In the genomic region with DNA sequence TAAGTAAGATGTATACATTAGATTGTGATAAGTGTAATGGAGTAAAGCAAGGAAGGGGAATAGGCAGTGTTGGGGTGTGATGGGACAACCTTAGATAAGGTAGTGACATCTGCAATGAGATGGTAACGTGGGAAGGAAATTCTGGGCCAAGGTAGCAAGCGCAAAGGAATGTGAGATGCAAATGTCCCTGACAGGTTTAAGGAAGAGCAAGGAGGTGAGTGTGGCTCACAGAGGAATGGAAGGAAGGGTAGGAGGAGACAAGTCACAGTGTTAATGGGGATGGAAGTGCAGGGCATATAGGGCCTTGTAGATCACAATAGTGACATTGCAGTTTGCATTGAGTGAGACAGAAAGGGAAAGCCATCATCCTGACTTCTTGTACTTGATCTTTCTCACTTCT, we compare ENCODE assay signal across 21 cellular contexts.
A peak's percentile ranks its signal among the peaks of the same experiment; 100 is the strongest.
DNase-seq lines count a peak whose midpoint lies in the region; ATAC-seq, FAIRE-seq and TF ChIP-seq lines count a peak whose summit lies in the region.
"Had no signal": no experiment of that assay in that cellular context is flagged by ENCODE, and none has a peak within 500 bp of the region (broad histone marks: within the 10 kb centered on the region; RNA-seq: fewer than 3 reads in every experiment).

No MANE protein-coding gene starts in this region.

- no peak overlapping the region for H4K5ac ChIP-seq in H1 (ENCODE audit: insufficient read length, low read depth, low read length)
- no peak overlapping the region for H4K5ac ChIP-seq in mesendoderm (ENCODE audit: low read length)

- H3K79me2 ChIP-seq in GM23338 (replicated peaks; ENCODE audit: insufficient read depth) (no peaks in the 10 kb centered on the region), H1 (ENCODE audit: control insufficient read depth in 1 of 2, insufficient read depth in 2 of 2, low read length in 2 of 2) (no peaks in the 10 kb centered on the region), mesendoderm (ENCODE audit: control insufficient read depth, insufficient read depth, low read length) (no peaks in the 10 kb centered on the region)

- H3K36me3 Mint-ChIP-seq in GM23338 (ENCODE audit: low read depth): peaks cover 6% of the 10 kb centered on the region
- no peaks in the 10 kb centered on the region for H3K36me3 Mint-ChIP-seq in T-helper 17 cell (ENCODE audit: low read depth)
- H3K36me3 Mint-ChIP-seq: CD8-positive, alpha-beta T cell had no signal

- no peaks in the 10 kb centered on the region for H3K4me1 ChIP-seq in GM23338 (ENCODE audit: insufficient read depth)
- H3K4me1 ChIP-seq in H1 (replicated peaks in 1 of 4; ENCODE audit: control insufficient read depth in 3 of 4, insufficient read depth in 4 of 4, low read length in 3 of 4): peaks cover 0 to 3% (median 0%) of the 10 kb centered on the region in 4 experiments; a peak in 1 of 7 replicates
- H3K4me1 ChIP-seq in mesendoderm (ENCODE audit: control insufficient read depth, low read depth, low read length): no peaks in the 10 kb centered on the region
- H3K4me1 ChIP-seq: A549; BLaER1 treated with 17β-estradiol and CSF1 and Interleukin-3, amounts not matched to agents 10 nM and 100 nM; Caco-2 had no signal

- H3K27ac Mint-ChIP-seq in GM23338 (no peak overlapping the region; the same call in 1 of the 2 replicates), T-helper 17 cell (no peak overlapping the region)
- H3K27ac Mint-ChIP-seq: B cell; CD4-positive, alpha-beta T cell; CD8-positive, alpha-beta T cell had no signal

- H2BK15ac ChIP-seq in H1 (ENCODE audit: low read length): no peak overlapping the region
- no peak overlapping the region for H2BK15ac ChIP-seq in mesendoderm (replicated peaks; ENCODE audit: low read depth)

- no peak overlapping the region for H3K27ac ChIP-seq in GM23338 (ENCODE audit: low read depth)
- H3K27ac ChIP-seq in H1 (ENCODE audit: low read depth, low read length): no peak overlapping the region
- no peak overlapping the region for H3K27ac ChIP-seq in mesendoderm (ENCODE audit: low read depth, low read length)
- H3K27ac ChIP-seq: 22Rv1; A549; BLaER1 treated with 17β-estradiol and CSF1 and Interleukin-3, amounts not matched to agents 10 nM and 100 nM; C4-2B had no signal

- H4K20me1 ChIP-seq in GM23338 (replicated peaks; ENCODE audit: insufficient read depth) (no peaks in the 10 kb centered on the region), H1 (replicated peaks in 1 of 2; ENCODE audit: control insufficient read depth in 1 of 2, insufficient read depth in 2 of 2, low read length in 2 of 2) (no peaks in the 10 kb centered on the region)
- H4K20me1 ChIP-seq: BLaER1 treated with 17β-estradiol and CSF1 and Interleukin-3, amounts not matched to agents 10 nM and 100 nM had no signal

- H3K4me3 Mint-ChIP-seq in GM23338: no peak overlapping the region
- no peak overlapping the region for H3K4me3 Mint-ChIP-seq in T-helper 17 cell
- H3K4me3 Mint-ChIP-seq: B cell; CD4-positive, alpha-beta T cell; CD8-positive, alpha-beta T cell had no signal

- no peak for TF ChIP-seq POLR2A in H1 (IDR thresholded peaks at IDR 0.05; ENCODE audit: control extremely low read depth in 1 of 2, low read depth in 2 of 2, low read length in 2 of 2)

- H2BK120ac ChIP-seq in H1 (replicated peaks; ENCODE audit: low read depth, low read length) (no peak overlapping the region), mesendoderm (ENCODE audit: low read depth, low read length) (no peak overlapping the region)

- CTCF ChIA-PET in H1 (lab: Charles Lee; ENCODE audit: partially characterized antibody): no interaction called here

- DNase-seq in GM23338 (ENCODE audit: low spot score) (peak; percentile 41), H1 (ENCODE audit: low read depth in 1 of 2, low spot score in 2 of 2) (no peak), mesendoderm (peak; percentile 70), T-helper 17 cell (no peak), NCI-H1694 (lab: John Stamatoyannopoulos, UW) (no peak)
- DNase-seq: AML-193; Caco-2; Calu3; CD4-positive, alpha-beta T cell; CD8-positive, alpha-beta T cell; DMS79 treated with DMSO at 0.1 percent for 48 hours; GF-D8 had no signal

- no peak overlapping the region for H2BK5ac ChIP-seq in H1 (ENCODE audit: low read depth, low read length)
- H2BK5ac ChIP-seq in mesendoderm (ENCODE audit: low read length): no peak overlapping the region

- H3K23ac ChIP-seq in H1 (ENCODE audit: insufficient read length): no peak overlapping the region
- H3K23ac ChIP-seq in mesendoderm (ENCODE audit: low read length): no peak overlapping the region

- H3K23me2 ChIP-seq in H1 (ENCODE audit: low read depth, low read length): 0 out of 2 replicates have a peak, but pooled peaks cover 2% of the 10 kb centered on the region

- H3K79me1 ChIP-seq in H1 (ENCODE audit: low read depth, low read length) (no peaks in the 10 kb centered on the region), mesendoderm (ENCODE audit: low read length) (no peaks in the 10 kb centered on the region)

- peak overlapping the region; percentile 77; the same call in 1 of the 2 replicates for H2BK12ac ChIP-seq in H1 (ENCODE audit: low read depth, low read length)

- POLR2A ChIA-PET in H1 (lab: Charles Lee; ENCODE audit: partially characterized antibody): no interaction called here

- no peak overlapping the region for H3K9ac ChIP-seq in H1 (replicated peaks in 1 of 4; ENCODE audit: extremely low read depth in 1 of 4, low read depth in 3 of 4, low read length in 3 of 4)
- no peak overlapping the region for H3K9ac ChIP-seq in mesendoderm (ENCODE audit: low read length)
- H3K9ac ChIP-seq: BLaER1 treated with 17β-estradiol and CSF1 and Interleukin-3, amounts not matched to agents 10 nM and 100 nM had no signal

- H3K18ac ChIP-seq in H1 (ENCODE audit: extremely low read depth, low read length): no peak overlapping the region
- H3K18ac ChIP-seq in mesendoderm (ENCODE audit: low read length): no peak overlapping the region

- H3K4me3 ChIP-seq in GM23338 (no peak overlapping the region), H1 (ENCODE audit: extremely low read depth in 1 of 4, insufficient read depth in 2 of 4, low read depth in 3 of 4, low read length in 4 of 4) (no peak overlapping the region), mesendoderm (ENCODE audit: low read length) (no peak overlapping the region)
- H3K4me3 ChIP-seq: A549; BLaER1 treated with 17β-estradiol and CSF1 and Interleukin-3, amounts not matched to agents 10 nM and 100 nM had no signal

- no peak overlapping the region for H3K56ac ChIP-seq in H1 (replicated peaks; ENCODE audit: insufficient read length, low read depth, low read length)
- no peak overlapping the region for H3K56ac ChIP-seq in mesendoderm (ENCODE audit: low read length)

- peaks cover 1 to 2% of the 10 kb centered on the region in 2 experiments; a peak in 1 of 4 replicates for H3K9me3 ChIP-seq in H1 (ENCODE audit: insufficient read depth in 2 of 2, low read depth in 1 of 2, low read length in 1 of 2)
- no peaks in the 10 kb centered on the region for H3K9me3 ChIP-seq in T-helper 17 cell (ENCODE audit: control insufficient read depth, low read length, poor library complexity, severe bottlenecking)
- H3K9me3 ChIP-seq: A549, Caco-2 had no signal

- no peak overlapping the region for H3K4ac ChIP-seq in H1 (replicated peaks; ENCODE audit: insufficient read length, low read depth, low read length)
- no peak overlapping the region for H3K4ac ChIP-seq in mesendoderm (ENCODE audit: low read depth, low read length)

- TF ChIP-seq CTCF in GM23338 (conservative IDR thresholded peaks at IDR 0.05; ENCODE audit: low read depth in 2 of 2): no peak
- no peak for TF ChIP-seq CTCF in H1 (IDR thresholded peaks at IDR 0.05; ENCODE audit: control extremely low read depth in 1 of 3, insufficient read depth in 1 of 3, low read depth in 1 of 3, low read length in 3 of 3)

- H3K36me3 ChIP-seq in GM23338 (ENCODE audit: insufficient read depth) (no peaks in the 10 kb centered on the region), H1 (ENCODE audit: control insufficient read depth in 2 of 4, insufficient read depth in 4 of 4, low read length in 3 of 4) (0 out of 8 replicates have a peak, but pooled peaks cover 0 to under 1% (median 0%) of the 10 kb centered on the region in 4 experiments), mesendoderm (ENCODE audit: control insufficient read depth, insufficient read depth, low read length) (no peaks in the 10 kb centered on the region)
- H3K36me3 ChIP-seq: BLaER1 treated with 17β-estradiol and CSF1 and Interleukin-3, amounts not matched to agents 10 nM and 100 nM had no signal

- H4K91ac ChIP-seq in H1 (replicated peaks; ENCODE audit: insufficient read length, low read length): no peak overlapping the region

- H2AFZ ChIP-seq in GM23338: no peak overlapping the region
- H2AFZ ChIP-seq in H1 (ENCODE audit: low read length): peak overlapping the region; percentile 84

- no peak overlapping the region for H3K4me2 ChIP-seq in GM23338
- no peak overlapping the region for H3K4me2 ChIP-seq in H1 (ENCODE audit: insufficient read depth in 1 of 2, low read depth in 2 of 2, low read length in 2 of 2)
- H3K4me2 ChIP-seq in mesendoderm (ENCODE audit: low read length): no peak overlapping the region
- H3K4me2 ChIP-seq: A549; BLaER1 treated with 17β-estradiol and CSF1 and Interleukin-3, amounts not matched to agents 10 nM and 100 nM had no signal

- no peaks in the 10 kb centered on the region for H3K9me2 ChIP-seq in GM23338 (ENCODE audit: insufficient read depth)

- H3K9me3 Mint-ChIP-seq in GM23338: peaks cover 13% of the 10 kb centered on the region
- H3K9me3 Mint-ChIP-seq: CD4-positive, alpha-beta T cell; CD8-positive, alpha-beta T cell had no signal

- no peak overlapping the region for H3K14ac ChIP-seq in H1 (ENCODE audit: insufficient read length)

- no peaks in the 10 kb centered on the region for H3F3A ChIP-seq in GM23338 (replicated peaks; ENCODE audit: low read depth)

- no peak for TF ChIP-seq EP300 in H1 (IDR thresholded peaks at IDR 0.05; ENCODE audit: borderline replicate concordance in 1 of 2, low read depth in 2 of 2, low read length in 2 of 2)

- no peak for TF ChIP-seq RAD21 in H1 (IDR thresholded peaks at IDR 0.05 in 1 of 2, conservative IDR thresholded peaks at IDR 0.05 in 1 of 2; ENCODE audit: low read depth in 2 of 2, low read length in 2 of 2)

- WGBS in H1 (ENCODE audit: extremely low coverage in 1 of 2, insufficient coverage in 1 of 2, insufficient read length in 1 of 2, insufficient replicate concordance in 2 of 2, low coverage in 1 of 2, low lambda C conversion rate in 2 of 2, missing lambda C conversion rate in 1 of 2), 2 experiments: 65% methylated on average over 2 of the region's 2 CpGs; no CpG with 5 or more reads in 1 of the 2 experiments
- WGBS in mesendoderm (ENCODE audit: extremely low coverage, insufficient coverage, low lambda C conversion rate): no CpG with 5 or more reads among the region's 2 CpGs

- H3K27me3 Mint-ChIP-seq in GM23338 (ENCODE audit: insufficient read depth, low read depth, poor library complexity): no peaks in the 10 kb centered on the region
- H3K27me3 Mint-ChIP-seq in T-helper 17 cell: no peaks in the 10 kb centered on the region
- H3K27me3 Mint-ChIP-seq: B cell; CD4-positive, alpha-beta T cell had no signal

- no peak for FAIRE-seq in H1 (lab: Jason Lieb, UNC)
- FAIRE-seq: A549, D721Med, G401.6, GM12891, GM19239 had no signal

- no peak overlapping the region for H4K8ac ChIP-seq in H1 (ENCODE audit: extremely low read depth, insufficient read depth, low read length)
- H4K8ac ChIP-seq in mesendoderm (ENCODE audit: low read depth, low read length): no peak overlapping the region

- H2BK20ac ChIP-seq in H1 (ENCODE audit: low read length): no peak overlapping the region

- H2AK5ac ChIP-seq in H1 (ENCODE audit: low read depth, low read length) (no peak overlapping the region), mesendoderm (ENCODE audit: low read length) (no peak overlapping the region)

- H3K4me1 Mint-ChIP-seq in GM23338 (peaks cover 7% of the 10 kb centered on the region), T-helper 17 cell (no peaks in the 10 kb centered on the region)
- H3K4me1 Mint-ChIP-seq: B cell had no signal

- ATAC-seq in GM23338 (no peak; the same call in 1 of the 3 replicates), T-helper 17 cell (no peak)
- ATAC-seq: CD8-positive, alpha-beta T cell had no signal

- H3K27me3 ChIP-seq in GM23338 (ENCODE audit: insufficient read depth) (no peaks in the 10 kb centered on the region), H1 (replicated peaks in 1 of 4; ENCODE audit: control insufficient read depth in 3 of 4, extremely low read depth in 1 of 4, insufficient read depth in 3 of 4, low read length in 3 of 4) (no peaks in the 10 kb centered on the region), mesendoderm (ENCODE audit: insufficient read depth, low read length, poor library complexity) (no peaks in the 10 kb centered on the region)
- H3K27me3 ChIP-seq: BLaER1 treated with 17β-estradiol and CSF1 and Interleukin-3, amounts not matched to agents 10 nM and 100 nM had no signal

Comparison
In these comparisons a context has a peak if more than half of its experiments do, and no peak if none do; other contexts are left out.
1. DNase-seq: peak in GM23338 (single experiment) and mesendoderm (single experiment); none in H1 (0 of 2), T-helper 17 cell (0 of 3) and NCI-H1694 (single experiment).